In genomic region chr5:5021436-5021835, GRCh38 we compare ENCODE assay signal across 7 cellular contexts.
"Had no signal": no experiment of that assay in that cellular context is flagged by ENCODE, and none has a peak within 500 bp of the region (broad histone marks: within the 10 kb centered on the region; RNA-seq: fewer than 3 reads in every experiment).

No MANE protein-coding gene starts in this region.

- DNase-seq: GM23248, GOT3, H7, HFFc6, KBM-7 had no signal

- FAIRE-seq: HepG2 had no signal

- ATAC-seq: HCT116, HepG2 had no signal
